ENCODE assay signal across 3 cellular contexts in genomic region chr12:6289906-6290305, GRCh38. TPM values are rescaled to one million over a fixed set of nuclear protein-coding genes. Genes with fewer than 3 reads are reported as not detected.
"Had no signal": no experiment of that assay in that cellular context is flagged by ENCODE, and none has a peak within 500 bp of the region (broad histone marks: within the 10 kb centered on the region; RNA-seq: fewer than 3 reads in every experiment).

No MANE protein-coding gene starts in this region.

RNA-seq across cellular contexts. Expression of gene PLEKHG6, which starts 20.6 kb away (rescaled TPM):
- total RNA-seq: lung microvascular endothelial cell, mononuclear cell, myocyte had no signal
